ENCODE assay signal across 8 cellular contexts in genomic region chr9:124010665-124011321, GRCh38. TPM values are rescaled to one million over a fixed set of nuclear protein-coding genes. Genes with fewer than 3 reads are reported as not detected.
DNase-seq lines count a peak whose midpoint lies in the region; ATAC-seq and TF ChIP-seq lines count a peak whose summit lies in the region.

No MANE protein-coding gene starts in this region.

- TF ChIP-seq CTCF in OCI-LY3 (IDR thresholded peaks at IDR 0.05; ENCODE audit: low read depth, low read length): no peak
- TF ChIP-seq CTCF in heart left ventricle (IDR thresholded peaks at IDR 0.05): no peak
- no peak for TF ChIP-seq CTCF in smooth muscle cell (IDR thresholded peaks at IDR 0.05; ENCODE audit: borderline replicate concordance, insufficient read depth, poor library complexity, severe bottlenecking)

- peak in 3 of 4 donors; percentile 16 to 47 (median 43) for ATAC-seq in heart left ventricle
- ATAC-seq in GM21526 (IDR thresholded peaks at IDR 0.05; ENCODE audit: low FRiP score, unreplicated experiment): no peak
- ATAC-seq in HG03196 (IDR thresholded peaks at IDR 0.05; ENCODE audit: unreplicated experiment): no peak

- H4K20me1 ChIP-seq in OCI-LY3 (ENCODE audit: insufficient read depth, low read length) (peaks cover 19% of the 10 kb centered on the region; the same call in 1 of the 2 replicates), smooth muscle cell (ENCODE audit: low read depth) (peaks cover 9% of the 10 kb centered on the region)

- WGBS in heart left ventricle, 4 donors: 3 to 8% (median 4%) methylated on average over 19 to 34 of the region's 34 CpGs
- 3% methylated on average over 31 of the region's 34 CpGs for WGBS in smooth muscle cell (ENCODE audit: low lambda C conversion rate)

- H3K27ac ChIP-seq in OCI-LY3 (ENCODE audit: low read length): no peak overlapping the region
- no peak overlapping the region for H3K27ac ChIP-seq in heart left ventricle
- no peak overlapping the region for H3K27ac ChIP-seq in smooth muscle cell (ENCODE audit: low read depth)

- H3K4me2 ChIP-seq in OCI-LY3 (ENCODE audit: low read length) (peak overlapping the region; percentile 62), smooth muscle cell (peak overlapping the region; percentile 83)

- H3K4me1 ChIP-seq in OCI-LY3 (ENCODE audit: low read length) (peaks cover 37% of the 10 kb centered on the region), heart left ventricle (peaks cover 2 to 68% (median 29%) of the 10 kb centered on the region in 12 donors), smooth muscle cell (ENCODE audit: low read depth) (peaks cover 49% of the 10 kb centered on the region)

- H3K79me2 ChIP-seq in OCI-LY3 (ENCODE audit: low read length) (no peaks in the 10 kb centered on the region), smooth muscle cell (ENCODE audit: low read depth) (no peaks in the 10 kb centered on the region)

- peaks cover 35% of the 10 kb centered on the region for H3K27me3 ChIP-seq in OCI-LY3 (ENCODE audit: low read depth, low read length)
- H3K27me3 ChIP-seq in heart left ventricle: peaks cover 82 to 100% (median 97%) of the 10 kb centered on the region in 9 donors
- peaks cover 100% of the 10 kb centered on the region for H3K27me3 ChIP-seq in smooth muscle cell (ENCODE audit: low read depth)

- no peaks in the 10 kb centered on the region for H3F3A ChIP-seq in smooth muscle cell (ENCODE audit: low read depth)

- TF ChIP-seq POLR2A in heart left ventricle (IDR thresholded peaks at IDR 0.05): no peak

- H3K36me3 ChIP-seq in OCI-LY3 (replicated peaks; ENCODE audit: low read depth, low read length) (no peaks in the 10 kb centered on the region), heart left ventricle (no peaks in the 10 kb centered on the region), smooth muscle cell (ENCODE audit: low read depth) (no peaks in the 10 kb centered on the region)

- H2AFZ ChIP-seq in OCI-LY3 (ENCODE audit: low read depth, low read length): no peak overlapping the region
- no peak overlapping the region for H2AFZ ChIP-seq in smooth muscle cell (ENCODE audit: low read depth)

- peak; percentile 71 to 77 for DNase-seq in NCI-H524 (lab: John Stamatoyannopoulos, UW)
- DNase-seq in NCI-H524 treated with DMSO at 0.1 percent for 48 hours (lab: John Stamatoyannopoulos, UW): no peak
- DNase-seq in heart left ventricle: no peak
- DNase-seq in smooth muscle cell (lab: John Stamatoyannopoulos, UW; ENCODE audit: unreplicated experiment): no peak
- no peak for DNase-seq in HK-2 (ENCODE audit: unreplicated experiment)

- H3K9me3 ChIP-seq in OCI-LY3 (ENCODE audit: insufficient read depth, low read length): no peaks in the 10 kb centered on the region
- H3K9me3 ChIP-seq in heart left ventricle: no peaks in the 10 kb centered on the region
- H3K9me3 ChIP-seq in smooth muscle cell (replicated peaks; ENCODE audit: low read depth): no peaks in the 10 kb centered on the region

- intact Hi-C loops in heart left ventricle (cut with DNase I): no loop called here

- H3K9ac ChIP-seq in OCI-LY3 (ENCODE audit: low read length): no peak overlapping the region
- no peak overlapping the region for H3K9ac ChIP-seq in smooth muscle cell (ENCODE audit: low read depth)

- H3K4me3 ChIP-seq in OCI-LY3 (ENCODE audit: low read length) (peak overlapping the region; percentile 39), heart left ventricle (peak overlapping the region in 11 of 12 donors; percentile 16 to 55 (median 38)), smooth muscle cell (peak overlapping the region; percentile 41)

RNA-seq across cellular contexts. Expression of gene LHX2, which starts 0.8 kb away (rescaled TPM):
- 1 to 10 TPM in 1 of 9 donors, under 1 TPM in 4, not detected in 4; 0.20 to 1.3 (median 0.33) TPM for total RNA-seq in heart left ventricle
- under 1 TPM in 1 of 2 donors, not detected in 1; 0.10 TPM for polyA plus RNA-seq in heart left ventricle
- not detected in 2 replicates for total RNA-seq in smooth muscle cell
- not detected in 2 replicates for polyA plus RNA-seq in smooth muscle cell

Comparison
In these comparisons a context has a peak if more than half of its experiments do, and no peak if none do; other contexts are left out.
1. DNase-seq: peak in NCI-H524 (2 of 2); none in NCI-H524 treated with DMSO at 0.1 percent for 48 hours (single experiment), heart left ventricle (0 of 5), smooth muscle cell (single experiment) and HK-2 (single experiment).
2. ATAC-seq: peak in heart left ventricle (3 of 4); none in GM21526 (single experiment) and HG03196 (single experiment).
3. Peak in every context shown above with its lines, with median percentiles within 50 percentile points of each other: H3K4me3 ChIP-seq.